In genomic region chr16:82337355-82337754, GRCh38 we compare ENCODE assay signal across 1 cellular context.
TF ChIP-seq lines count a peak whose summit lies in the region.

No MANE protein-coding gene starts in this region.

TF ChIP-seq in GM23338, 12 proteins besides CTCF, POLR2A, EP300 and RAD21 (continued from another document):
- TF ChIP-seq, protein P1, sequence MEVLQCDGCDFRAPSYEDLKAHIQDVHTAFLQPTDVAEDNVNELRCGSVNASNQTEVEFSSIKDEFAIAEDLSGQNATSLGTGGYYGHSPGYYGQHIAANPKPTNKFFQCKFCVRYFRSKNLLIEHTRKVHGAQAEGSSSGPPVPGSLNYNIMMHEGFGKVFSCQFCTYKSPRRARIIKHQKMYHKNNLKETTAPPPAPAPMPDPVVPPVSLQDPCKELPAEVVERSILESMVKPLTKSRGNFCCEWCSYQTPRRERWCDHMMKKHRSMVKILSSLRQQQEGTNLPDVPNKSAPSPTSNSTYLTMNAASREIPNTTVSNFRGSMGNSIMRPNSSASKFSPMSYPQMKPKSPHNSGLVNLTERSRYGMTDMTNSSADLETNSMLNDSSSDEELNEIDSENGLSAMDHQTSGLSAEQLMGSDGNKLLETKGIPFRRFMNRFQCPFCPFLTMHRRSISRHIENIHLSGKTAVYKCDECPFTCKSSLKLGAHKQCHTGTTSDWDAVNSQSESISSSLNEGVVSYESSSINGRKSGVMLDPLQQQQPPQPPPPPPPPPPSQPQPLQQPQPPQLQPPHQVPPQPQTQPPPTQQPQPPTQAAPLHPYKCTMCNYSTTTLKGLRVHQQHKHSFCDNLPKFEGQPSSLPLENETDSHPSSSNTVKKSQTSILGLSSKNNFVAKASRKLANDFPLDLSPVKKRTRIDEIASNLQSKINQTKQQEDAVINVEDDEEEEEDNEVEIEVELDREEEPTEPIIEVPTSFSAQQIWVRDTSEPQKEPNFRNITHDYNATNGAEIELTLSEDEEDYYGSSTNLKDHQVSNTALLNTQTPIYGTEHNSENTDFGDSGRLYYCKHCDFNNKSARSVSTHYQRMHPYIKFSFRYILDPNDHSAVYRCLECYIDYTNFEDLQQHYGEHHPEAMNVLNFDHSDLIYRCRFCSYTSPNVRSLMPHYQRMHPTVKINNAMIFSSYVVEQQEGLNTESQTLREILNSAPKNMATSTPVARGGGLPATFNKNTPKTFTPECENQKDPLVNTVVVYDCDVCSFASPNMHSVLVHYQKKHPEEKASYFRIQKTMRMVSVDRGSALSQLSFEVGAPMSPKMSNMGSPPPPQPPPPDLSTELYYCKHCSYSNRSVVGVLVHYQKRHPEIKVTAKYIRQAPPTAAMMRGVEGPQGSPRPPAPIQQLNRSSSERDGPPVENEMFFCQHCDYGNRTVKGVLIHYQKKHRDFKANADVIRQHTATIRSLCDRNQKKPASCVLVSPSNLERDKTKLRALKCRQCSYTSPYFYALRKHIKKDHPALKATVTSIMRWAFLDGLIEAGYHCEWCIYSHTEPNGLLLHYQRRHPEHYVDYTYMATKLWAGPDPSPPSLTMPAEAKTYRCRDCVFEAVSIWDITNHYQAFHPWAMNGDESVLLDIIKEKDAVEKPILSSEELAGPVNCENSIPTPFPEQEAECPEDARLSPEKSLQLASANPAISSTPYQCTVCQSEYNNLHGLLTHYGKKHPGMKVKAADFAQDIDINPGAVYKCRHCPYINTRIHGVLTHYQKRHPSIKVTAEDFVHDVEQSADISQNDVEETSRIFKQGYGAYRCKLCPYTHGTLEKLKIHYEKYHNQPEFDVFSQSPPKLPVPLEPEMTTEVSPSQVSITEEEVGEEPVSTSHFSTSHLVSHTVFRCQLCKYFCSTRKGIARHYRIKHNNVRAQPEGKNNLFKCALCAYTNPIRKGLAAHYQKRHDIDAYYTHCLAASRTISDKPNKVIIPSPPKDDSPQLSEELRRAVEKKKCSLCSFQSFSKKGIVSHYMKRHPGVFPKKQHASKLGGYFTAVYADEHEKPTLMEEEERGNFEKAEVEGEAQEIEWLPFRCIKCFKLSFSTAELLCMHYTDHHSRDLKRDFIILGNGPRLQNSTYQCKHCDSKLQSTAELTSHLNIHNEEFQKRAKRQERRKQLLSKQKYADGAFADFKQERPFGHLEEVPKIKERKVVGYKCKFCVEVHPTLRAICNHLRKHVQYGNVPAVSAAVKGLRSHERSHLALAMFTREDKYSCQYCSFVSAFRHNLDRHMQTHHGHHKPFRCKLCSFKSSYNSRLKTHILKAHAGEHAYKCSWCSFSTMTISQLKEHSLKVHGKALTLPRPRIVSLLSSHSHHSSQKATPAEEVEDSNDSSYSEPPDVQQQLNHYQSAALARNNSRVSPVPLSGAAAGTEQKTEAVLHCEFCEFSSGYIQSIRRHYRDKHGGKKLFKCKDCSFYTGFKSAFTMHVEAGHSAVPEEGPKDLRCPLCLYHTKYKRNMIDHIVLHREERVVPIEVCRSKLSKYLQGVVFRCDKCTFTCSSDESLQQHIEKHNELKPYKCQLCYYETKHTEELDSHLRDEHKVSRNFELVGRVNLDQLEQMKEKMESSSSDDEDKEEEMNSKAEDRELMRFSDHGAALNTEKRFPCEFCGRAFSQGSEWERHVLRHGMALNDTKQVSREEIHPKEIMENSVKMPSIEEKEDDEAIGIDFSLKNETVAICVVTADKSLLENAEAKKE (CRISPR knock-in tag; IDR thresholded peaks at IDR 0.05): no peak
- TF ChIP-seq EZH2 (IDR thresholded peaks at IDR 0.05; ENCODE audit: low read depth, unreplicated experiment) (no peak), JUNB (IDR thresholded peaks at IDR 0.05; ENCODE audit: unreplicated experiment) (no peak), NANOG (IDR thresholded peaks at IDR 0.05; ENCODE audit: borderline replicate concordance) (no peak), STAT1 (IDR thresholded peaks at IDR 0.05; ENCODE audit: unreplicated experiment) (no peak), ZNF331 (CRISPR knock-in tag; IDR thresholded peaks at IDR 0.05; ENCODE audit: low read depth) (no peak), POLR2AphosphoS5 (IDR thresholded peaks at IDR 0.05; ENCODE audit: low read depth) (no peak), ZNF114 (CRISPR knock-in tag; IDR thresholded peaks at IDR 0.05) (no peak), CREB1 (CRISPR knock-in tag; IDR thresholded peaks at IDR 0.05; ENCODE audit: low read depth) (no peak)
